Comparison of ENCODE assay signal across 1 cellular context in genomic region chr19:7637374-7638256, GRCh38.
TF ChIP-seq lines count a peak whose summit lies in the region.

No MANE protein-coding gene starts in this region.

TF ChIP-seq in K562, 482 proteins besides CTCF, POLR2A, EP300 and RAD21 (continued from another document and continues in another):
- TF ChIP-seq ZBTB7A (IDR thresholded peaks at IDR 0.05; ENCODE audit: borderline replicate concordance, control insufficient read depth, low read depth, low read length) (peak; percentile 67; the same call in 1 of the 2 replicates), BMI1 (IDR thresholded peaks at IDR 0.05; ENCODE audit: low read length) (no peak), TCF15 (CRISPR knock-in tag; IDR thresholded peaks at IDR 0.05) (no peak), ZNF324 (CRISPR knock-in tag; IDR thresholded peaks at IDR 0.05) (no peak), TAF1 (IDR thresholded peaks at IDR 0.05; ENCODE audit: control insufficient read depth, extremely low read depth, insufficient read depth, low read length, severe bottlenecking) (peak; percentile 60), PTRF (tag; IDR thresholded peaks at IDR 0.05) (no peak), ZNF274 (IDR thresholded peaks at IDR 0.05; ENCODE audit: borderline replicate concordance, low read depth, low read length) (no peak), NUFIP1 (IDR thresholded peaks at IDR 0.05; ENCODE audit: partially characterized antibody) (no peak), ZNF263 (CRISPR knock-in tag; IDR thresholded peaks at IDR 0.05; ENCODE audit: borderline replicate concordance) (no peak), E2F3 (CRISPR knock-in tag; IDR thresholded peaks at IDR 0.05) (no peak), SOX6 (IDR thresholded peaks at IDR 0.05) (peak; percentile 54), MIER1 (IDR thresholded peaks at IDR 0.05; ENCODE audit: low read depth) (no peak), FOXJ3 (CRISPR knock-in tag; IDR thresholded peaks at IDR 0.05) (no peak), CHAMP1 (IDR thresholded peaks at IDR 0.05) (no peak), HNRNPLL (IDR thresholded peaks at IDR 0.05; ENCODE audit: low read depth, low read length, poor library complexity, severe bottlenecking) (no peak), FOXP1 (CRISPR knock-in tag; IDR thresholded peaks at IDR 0.05) (no peak), HMBOX1 (IDR thresholded peaks at IDR 0.05) (no peak), ARNT (IDR thresholded peaks at IDR 0.05) (no peak), CBFA2T3 (IDR thresholded peaks at IDR 0.05) (peak; percentile 65), E2F1 (CRISPR knock-in tag; IDR thresholded peaks at IDR 0.05) (no peak), CSDE1 (IDR thresholded peaks at IDR 0.05) (no peak), MAFF (IDR thresholded peaks at IDR 0.05; ENCODE audit: low read length) (no peak), ELF4 (CRISPR knock-in tag; IDR thresholded peaks at IDR 0.05) (no peak), ZNF318 (IDR thresholded peaks at IDR 0.05; ENCODE audit: borderline replicate concordance in 1 of 2, low read depth in 1 of 2) (no peak), MCM5 (IDR thresholded peaks at IDR 0.05; ENCODE audit: low read depth) (no peak), SREBF1 (IDR thresholded peaks at IDR 0.05; ENCODE audit: borderline replicate concordance, low read depth, low read length) (no peak), BRD4 (IDR thresholded peaks at IDR 0.05) (peak; percentile 88; the same call in 1 of the 2 replicates), MAFK (IDR thresholded peaks at IDR 0.05; ENCODE audit: low read length) (0 out of 2 replicates have a peak, but pooled peaks have one; percentile 8), EHMT2 (IDR thresholded peaks at IDR 0.05) (no peak), SP2 (IDR thresholded peaks at IDR 0.05; ENCODE audit: extremely low read depth, low read depth, low read length, poor library complexity, severe bottlenecking) (no peak), HOXB6 (CRISPR knock-in tag; IDR thresholded peaks at IDR 0.05; ENCODE audit: borderline replicate concordance) (no peak), KAT8 (IDR thresholded peaks at IDR 0.05; ENCODE audit: low read depth) (no peak), NFE2 (IDR thresholded peaks at IDR 0.05; ENCODE audit: low read depth) (no peak), MBD1 (CRISPR knock-in tag; IDR thresholded peaks at IDR 0.05) (no peak), POLR2G (IDR thresholded peaks at IDR 0.05; ENCODE audit: low read depth, low read length) (peak; percentile 82), E2F6 (IDR thresholded peaks at IDR 0.05; ENCODE audit: borderline replicate concordance in 1 of 2, extremely low read depth in 1 of 2, insufficient read depth in 1 of 2, insufficient read length in 1 of 2, low read depth in 1 of 2, low read length in 1 of 2, poor library complexity in 1 of 2, severe bottlenecking in 1 of 2) (no peak), ZNF584 (CRISPR knock-in tag; IDR thresholded peaks at IDR 0.05; ENCODE audit: low read depth) (no peak), ZZZ3 (IDR thresholded peaks at IDR 0.05) (no peak), ZC3H8 (IDR thresholded peaks at IDR 0.05) (no peak), ETV1 (tag; conservative IDR thresholded peaks at IDR 0.05; ENCODE audit: low read depth) (peak; percentile 98), IRF9 (tag; IDR thresholded peaks at IDR 0.05) (no peak), MTF1 (CRISPR knock-in tag; IDR thresholded peaks at IDR 0.05; ENCODE audit: borderline replicate concordance) (no peak), ELF2 (CRISPR knock-in tag; IDR thresholded peaks at IDR 0.05) (no peak), ID3 (CRISPR knock-in tag; IDR thresholded peaks at IDR 0.05) (no peak), ID3 (tag; IDR thresholded peaks at IDR 0.05) (no peak), E2F5 (CRISPR knock-in tag; IDR thresholded peaks at IDR 0.05) (no peak), FOXK1 (CRISPR knock-in tag; IDR thresholded peaks at IDR 0.05; ENCODE audit: borderline replicate concordance) (no peak), DNMT1 (IDR thresholded peaks at IDR 0.05) (no peak), BRF2 (IDR thresholded peaks at IDR 0.05; ENCODE audit: borderline replicate concordance, insufficient read depth, insufficient read length) (no peak)
